In genomic region chr9:121383715-121384114, GRCh38 we compare ENCODE assay signal across 30 cellular contexts. TPM values are rescaled to one million over a fixed set of nuclear protein-coding genes. Genes with fewer than 3 reads are reported as not detected.
A peak's percentile ranks its signal among the peaks of the same experiment; 100 is the strongest.
DNase-seq lines count a peak whose midpoint lies in the region; FAIRE-seq and TF ChIP-seq lines count a peak whose summit lies in the region.
"Had no signal": no experiment of that assay in that cellular context is flagged by ENCODE, and none has a peak within 500 bp of the region (broad histone marks: within the 10 kb centered on the region; RNA-seq: fewer than 3 reads in every experiment).

No MANE protein-coding gene starts in this region.

- no peaks in the 10 kb centered on the region for H4K20me1 ChIP-seq in neural progenitor cell (ENCODE audit: low read depth)

- H3K9me3 ChIP-seq in neural progenitor cell (ENCODE audit: low read depth) (no peaks in the 10 kb centered on the region), ascending aorta (no peaks in the 10 kb centered on the region)
- H3K9me3 ChIP-seq: tibial artery had no signal

- no peak overlapping the region for H3K27ac Mint-ChIP-seq in neural progenitor cell
- H3K27ac Mint-ChIP-seq: activated CD4-positive, alpha-beta T cell treated with anti-CD3 and anti-CD28 coated beads, Interleukin-2, amount 10 ng/mL, durations not matched to agents 24 days and 14 days; activated T-helper 2 cell treated with anti-CD3 and anti-CD28 coated beads, Interferon-gamma antibody, Interleukin-2, Interleukin-4, amounts not matched to agents 10 μg/mL and 5 μg/mL and 100 μg/mL, durations not matched to agents 14 hours and 24 hours and 36 hours; IgD-negative memory B cell; nephron had no signal

- TF ChIP-seq CTCF in NB4 (IDR thresholded peaks at IDR 0.05; ENCODE audit: low read depth, low read length): no peak
- TF ChIP-seq CTCF in neural progenitor cell (IDR thresholded peaks at IDR 0.05): no peak
- TF ChIP-seq CTCF in ascending aorta (IDR thresholded peaks at IDR 0.05): no peak

- no peak for TF ChIP-seq POLR2A in NB4 (IDR thresholded peaks at IDR 0.05; ENCODE audit: extremely low read depth, insufficient read length)

- H3K27me3 Mint-ChIP-seq in neural progenitor cell (ENCODE audit: insufficient read depth, low read depth): peaks cover 3% of the 10 kb centered on the region

- DNase-seq in DMS 273 (lab: John Stamatoyannopoulos, UW; ENCODE audit: unreplicated experiment) (peak; percentile 36), DMS 273 treated with DMSO at 0.1 percent for 48 hours (lab: John Stamatoyannopoulos, UW) (no peak), NB4 (ENCODE audit: low read depth) (peak; percentile 62), SKM-1 treated with dmso at 0.1 percent for 144 hours (lab: John Stamatoyannopoulos, UW; ENCODE audit: unreplicated experiment) (peak; percentile 82), neural progenitor cell (ENCODE audit: low spot score) (no peak), NCI-H2107 (lab: John Stamatoyannopoulos, UW) (no peak), RCC 7860 (ENCODE audit: low spot score) (no peak), ascending aorta (ENCODE audit: low spot score in 2 of 2) (no peak)
- DNase-seq: activated CD4-positive, alpha-beta T cell treated with anti-CD3 and anti-CD28 coated beads, Interleukin-2, amount 10 ng/mL, durations not matched to agents 24 days and 14 days; activated CD8-positive, alpha-beta memory T cell treated with anti-CD3 and anti-CD28 coated beads for 24 hours; activated naive CD4-positive, alpha-beta T cell treated with anti-CD3 and anti-CD28 coated beads, Interleukin-2, amount 50 U/mL, for 16 hours; activated T-cell treated with anti-CD3 and anti-CD28 coated beads for 4 hours; amniotic stem cell; C1 segment of cervical spinal cord; COR-L47; DMS79 treated with DMSO at 0.1 percent for 48 hours; GDM1; hippocampal formation; left cardiac atrium; NCI-H1930; NCI-H345; NCI-H748 treated with DMSO at 0.1 percent for 48 hours; SHP77 treated with DMSO at 0.1 percent for 48 hours; stimulated activated CD4-positive, alpha-beta T cell treated with anti-CD3 and anti-CD28 coated beads, Interleukin-4, amount 100 ng/mL, for 24 hours; T1000; tibial artery had no signal

- H3K27ac ChIP-seq in neural progenitor cell (no peak overlapping the region), ascending aorta (no peak overlapping the region)
- H3K27ac ChIP-seq: 22Rv1, tibial artery had no signal

- H3K36me3 ChIP-seq in neural progenitor cell: no peaks in the 10 kb centered on the region
- no peaks in the 10 kb centered on the region for H3K36me3 ChIP-seq in ascending aorta
- H3K36me3 ChIP-seq: tibial artery had no signal

- no peak overlapping the region for H3K9ac ChIP-seq in neural progenitor cell

- no peak overlapping the region for H3K4me2 ChIP-seq in neural progenitor cell

- no peaks in the 10 kb centered on the region for H3K9me3 Mint-ChIP-seq in neural progenitor cell
- H3K9me3 Mint-ChIP-seq: activated CD4-positive, alpha-beta T cell treated with anti-CD3 and anti-CD28 coated beads, Interleukin-2, amount 10 ng/mL, durations not matched to agents 24 days and 14 days; activated T-helper 2 cell treated with anti-CD3 and anti-CD28 coated beads, Interferon-gamma antibody, Interleukin-2, Interleukin-4, amounts not matched to agents 10 μg/mL and 5 μg/mL and 100 μg/mL, durations not matched to agents 14 hours and 24 hours and 36 hours; IgD-negative memory B cell; nephron had no signal

- no peak for FAIRE-seq in RCC 7860 (lab: Jason Lieb, UNC)

- H2AFZ ChIP-seq in neural progenitor cell (replicated peaks): peak overlapping the region; percentile 26

- H3K27me3 ChIP-seq in neural progenitor cell: no peaks in the 10 kb centered on the region
- H3K27me3 ChIP-seq in ascending aorta: no peaks in the 10 kb centered on the region
- H3K27me3 ChIP-seq: tibial artery had no signal

- H3K79me2 ChIP-seq in neural progenitor cell (ENCODE audit: low read depth): no peaks in the 10 kb centered on the region

- peaks cover 4% of the 10 kb centered on the region for H3K4me1 ChIP-seq in neural progenitor cell
- no peaks in the 10 kb centered on the region for H3K4me1 ChIP-seq in ascending aorta
- H3K4me1 ChIP-seq: tibial artery had no signal

- no peaks in the 10 kb centered on the region for H3K4me1 Mint-ChIP-seq in neural progenitor cell
- H3K4me1 Mint-ChIP-seq: IgD-negative memory B cell had no signal

- intact Hi-C loops in ascending aorta (cut with DNase I): no loop called here

- H3K36me3 Mint-ChIP-seq in neural progenitor cell: no peaks in the 10 kb centered on the region
- H3K36me3 Mint-ChIP-seq: IgD-negative memory B cell had no signal

- H3K4me3 ChIP-seq in NB4 (ENCODE audit: low read depth, low read length): no peak overlapping the region
- no peak overlapping the region for H3K4me3 ChIP-seq in neural progenitor cell
- no peak overlapping the region for H3K4me3 ChIP-seq in ascending aorta
- H3K4me3 ChIP-seq: tibial artery had no signal

- H3K4me3 Mint-ChIP-seq in neural progenitor cell: no peak overlapping the region
- H3K4me3 Mint-ChIP-seq: activated CD4-positive, alpha-beta T cell treated with anti-CD3 and anti-CD28 coated beads, Interleukin-2, amount 10 ng/mL, durations not matched to agents 24 days and 14 days; IgD-negative memory B cell; nephron had no signal

- H3F3A ChIP-seq in neural progenitor cell (ENCODE audit: low read depth): no peaks in the 10 kb centered on the region

RNA-seq across cellular contexts. Expression of gene STOM, which starts 13.7 kb away (rescaled TPM):
- total RNA-seq in neural progenitor cell (ENCODE audit: low replicate concordance) (61.5 and 99.4 TPM in 2 replicates), ascending aorta (306 TPM)

Comparison
In these comparisons a context has a peak if more than half of its experiments do, and no peak if none do; other contexts are left out.
1. DNase-seq: peak in DMS 273 (single experiment), NB4 (single experiment) and SKM-1 treated with dmso at 0.1 percent for 144 hours (single experiment); none in DMS 273 treated with DMSO at 0.1 percent for 48 hours (single experiment), neural progenitor cell (single experiment), NCI-H2107 (single experiment), RCC 7860 (single experiment) and ascending aorta (0 of 2).